In the genomic region with DNA sequence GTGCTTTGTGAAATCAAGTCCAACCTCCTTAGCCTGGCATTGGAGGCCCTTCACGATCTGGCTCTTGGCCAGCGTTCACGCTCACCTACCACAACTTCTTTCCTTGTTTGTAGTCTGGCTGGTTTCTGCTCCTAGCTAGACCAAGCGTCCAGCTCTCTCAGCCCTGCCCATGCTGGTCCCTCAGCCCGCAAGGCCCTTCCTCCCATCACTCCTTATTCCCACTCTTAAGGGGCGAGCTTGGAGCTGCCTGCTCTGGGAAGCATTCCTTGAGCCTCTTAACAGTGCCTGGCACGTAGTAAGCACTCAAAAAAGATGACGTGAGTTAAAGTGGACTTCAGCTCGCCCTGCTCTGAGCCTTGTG, we compare ENCODE assay signal across 10 cellular contexts. TPM values are rescaled to one million over a fixed set of nuclear protein-coding genes. Genes with fewer than 3 reads are reported as not detected.
DNase-seq lines count a peak whose midpoint lies in the region; ATAC-seq and TF ChIP-seq lines count a peak whose summit lies in the region.
"Had no signal": no experiment of that assay in that cellular context is flagged by ENCODE, and none has a peak within 500 bp of the region (broad histone marks: within the 10 kb centered on the region; RNA-seq: fewer than 3 reads in every experiment).

No MANE protein-coding gene starts in this region.

- intact Hi-C loops in activated B cell treated with CpG ODN at 0.5 μM for 24 hours (cut with micrococcal nuclease) = no loop called here
- intact Hi-C loops in stomach (cut with DNase I; ENCODE audit: low total_unique reads) = no loop called here

- H4K20me1 ChIP-seq in fibroblast of lung (ENCODE audit: control insufficient read depth, extremely low read depth, insufficient read depth, low read length) = no peaks in the 10 kb centered on the region

- CTCF ChIA-PET in activated B cell treated with CpG ODN at 0.5 μM for 24 hours (lab: Charles Lee) = no interaction called here

- TF ChIP-seq CTCF in activated B cell treated with CpG ODN at 0.5 μM for 24 hours (IDR thresholded peaks at IDR 0.05) = no peak
- no peak for TF ChIP-seq CTCF in fibroblast of lung (conservative IDR thresholded peaks at IDR 0.05 in 1 of 2, IDR thresholded peaks at IDR 0.05 in 1 of 2; ENCODE audit: low read depth in 1 of 2, low read length in 2 of 2)
- TF ChIP-seq CTCF in stomach (IDR thresholded peaks at IDR 0.05) = no peak

- H3K36me3 ChIP-seq in fibroblast of lung (ENCODE audit: control insufficient read depth, insufficient read depth, low read length) (no peaks in the 10 kb centered on the region), stomach (peaks cover 5 to 31% (median 15%) of the 10 kb centered on the region in 4 donors)

- H3K4me3 Mint-ChIP-seq in activated naive CD4-positive, alpha-beta T cell treated with anti-CD3 and anti-CD28 coated beads, Interleukin-2, amount 50 U/mL, for 24 hours = no peak overlapping the region
- no peak overlapping the region for H3K4me3 Mint-ChIP-seq in activated B cell treated with CpG ODN at 0.5 μM for 24 hours
- H3K4me3 Mint-ChIP-seq: B cell had no signal

- H3K4me3 ChIP-seq in fibroblast of lung (replicated peaks in 1 of 4; ENCODE audit: control extremely low read depth in 1 of 4, insufficient read depth in 1 of 4, low read depth in 3 of 4, low read length in 4 of 4) (no peak overlapping the region), stomach (no peak overlapping the region)

- no peak for TF ChIP-seq POLR2A in stomach (IDR thresholded peaks at IDR 0.05)

- peaks cover 18% of the 10 kb centered on the region for H3K79me2 ChIP-seq in fibroblast of lung (ENCODE audit: control insufficient read depth, insufficient read depth, low read length)

- TF ChIP-seq EP300 in stomach (IDR thresholded peaks at IDR 0.05) = no peak

- peaks cover 45% of the 10 kb centered on the region for H3K4me1 Mint-ChIP-seq in activated naive CD4-positive, alpha-beta T cell treated with anti-CD3 and anti-CD28 coated beads, Interleukin-2, amount 50 U/mL, for 24 hours
- peaks cover 67% of the 10 kb centered on the region for H3K4me1 Mint-ChIP-seq in activated B cell treated with CpG ODN at 0.5 μM for 24 hours

- no peak overlapping the region for H2AFZ ChIP-seq in fibroblast of lung (ENCODE audit: low read length)

- peaks cover 12% of the 10 kb centered on the region for H3K36me3 Mint-ChIP-seq in activated naive CD4-positive, alpha-beta T cell treated with anti-CD3 and anti-CD28 coated beads, Interleukin-2, amount 50 U/mL, for 24 hours
- peaks cover 42% of the 10 kb centered on the region for H3K36me3 Mint-ChIP-seq in activated B cell treated with CpG ODN at 0.5 μM for 24 hours (ENCODE audit: low read depth)

- H3K9me3 Mint-ChIP-seq in activated naive CD4-positive, alpha-beta T cell treated with anti-CD3 and anti-CD28 coated beads, Interleukin-2, amount 50 U/mL, for 24 hours = no peaks in the 10 kb centered on the region
- H3K9me3 Mint-ChIP-seq in activated B cell treated with CpG ODN at 0.5 μM for 24 hours = no peaks in the 10 kb centered on the region

- no peak overlapping the region for H3K9ac ChIP-seq in fibroblast of lung (ENCODE audit: insufficient read depth, low read length)

- no peaks in the 10 kb centered on the region for H3K27me3 ChIP-seq in fibroblast of lung (ENCODE audit: control insufficient read depth, insufficient read depth, low read length)
- no peaks in the 10 kb centered on the region for H3K27me3 ChIP-seq in stomach

- WGBS in stomach, 5 donors = 47 to 64% (median 51%) methylated on average over 9 of the region's 9 CpGs

- peak overlapping the region; percentile 80 for H3K27ac ChIP-seq in fibroblast of lung (ENCODE audit: insufficient read depth, low read length)
- H3K27ac ChIP-seq in stomach = peak overlapping the region; percentile 31 to 79 (median 60)
- H3K27ac ChIP-seq: VCaP had no signal

- H3K27ac Mint-ChIP-seq in activated naive CD4-positive, alpha-beta T cell treated with anti-CD3 and anti-CD28 coated beads, Interleukin-2, amount 50 U/mL, for 24 hours = peak overlapping the region; percentile 80
- H3K27ac Mint-ChIP-seq in activated B cell treated with CpG ODN at 0.5 μM for 24 hours = peak overlapping the region; percentile 24

- H3K9me3 ChIP-seq in fibroblast of lung (ENCODE audit: control insufficient read depth, insufficient read depth, low read depth, low read length) = no peaks in the 10 kb centered on the region
- H3K9me3 ChIP-seq in stomach = no peaks in the 10 kb centered on the region

- no peak for ATAC-seq in activated B cell treated with CpG ODN at 0.5 μM for 24 hours (ENCODE audit: low read depth)
- no peak for ATAC-seq in HG02884 (IDR thresholded peaks at IDR 0.05; ENCODE audit: unreplicated experiment)

- DNase-seq in activated naive CD4-positive, alpha-beta T cell (lab: John Stamatoyannopoulos, UW) = no peak
- no peak for DNase-seq in activated B cell treated with CpG ODN at 0.5 μM for 24 hours
- DNase-seq in fibroblast of lung (ENCODE audit: low read depth in 2 of 2) = no peak
- peak; percentile 84 for DNase-seq in stomach
- no peak for DNase-seq in HK-2 (ENCODE audit: unreplicated experiment)
- DNase-seq in C1 segment of cervical spinal cord (lab: John Stamatoyannopoulos, UW) = no peak

- no peak overlapping the region for H3K4me2 ChIP-seq in fibroblast of lung (ENCODE audit: extremely low read depth, insufficient read depth, low read length)

- no peaks in the 10 kb centered on the region for H3K27me3 Mint-ChIP-seq in activated naive CD4-positive, alpha-beta T cell treated with anti-CD3 and anti-CD28 coated beads, Interleukin-2, amount 50 U/mL, for 24 hours
- H3K27me3 Mint-ChIP-seq in activated B cell treated with CpG ODN at 0.5 μM for 24 hours = no peaks in the 10 kb centered on the region
- H3K27me3 Mint-ChIP-seq: B cell had no signal

- H3K4me1 ChIP-seq in fibroblast of lung (ENCODE audit: control insufficient read depth, extremely low read depth, insufficient read depth, low read length) = peaks cover 17% of the 10 kb centered on the region
- H3K4me1 ChIP-seq in stomach = peaks cover 14 to 70% (median 41%) of the 10 kb centered on the region in 4 donors

- POLR2A ChIA-PET in activated B cell treated with CpG ODN at 0.5 μM for 24 hours (lab: Charles Lee) = interaction anchor here (16.3 kb wide), 1 partner anchor 17 kb away, joined by 377 read pairs; no protein-coding TSS in a partner anchor

RNA-seq across cellular contexts. Expression of a gene that starts 8.7 kb away (rescaled TPM):
- 67.2 and 67.3 TPM in 2 replicates for total RNA-seq in activated B cell treated with CpG ODN at 0.5 μM for 24 hours
- total RNA-seq in fibroblast of lung = 8.5 and 8.9 TPM in 2 replicates
- 10.9 and 24.0 TPM in 2 replicates for polyA plus RNA-seq in fibroblast of lung
- polyA plus RNA-seq in fibroblast of lung (2012) = 6.6 and 17.4 TPM in 2 replicates
- polyA minus RNA-seq in fibroblast of lung (ENCODE audit: low replicate concordance) = 40.8 and 82.2 TPM in 2 replicates
- total RNA-seq in stomach = 10 to 100 TPM; 15.6 to 36.7 (median 28.0) TPM
- 1 to 10 TPM; 3.0 to 6.8 (median 4.9) TPM for polyA plus RNA-seq in stomach
